ENCODE assay signal across 2 cellular contexts in genomic region chr14:85222344-85222743, GRCh38.
TF ChIP-seq lines count a peak whose summit lies in the region.

No MANE protein-coding gene starts in this region.

TF ChIP-seq in GM23338, 12 proteins besides CTCF, POLR2A, EP300 and RAD21:
- peak; percentile 41; the same call in 1 of the 2 replicates for TF ChIP-seq NANOG (IDR thresholded peaks at IDR 0.05; ENCODE audit: borderline replicate concordance)
- TF ChIP-seq CREB1 (CRISPR knock-in tag; IDR thresholded peaks at IDR 0.05; ENCODE audit: low read depth) = no peak

TF ChIP-seq in H1, 55 proteins besides CTCF, POLR2A, EP300 and RAD21:
- TF ChIP-seq TAF7 (optimal IDR thresholded peaks at IDR 0.05; ENCODE audit: borderline replicate concordance, low read depth, low read length) (no peak), BCL11A (IDR thresholded peaks at IDR 0.05; ENCODE audit: low read depth in 2 of 2, low read length in 2 of 2) (no peak), SAP30 (IDR thresholded peaks at IDR 0.05; ENCODE audit: insufficient read depth, insufficient replicate concordance, low read length) (no peak), SUZ12 (IDR thresholded peaks at IDR 0.05; ENCODE audit: low read length) (no peak), MAFK (IDR thresholded peaks at IDR 0.05; ENCODE audit: low read depth, low read length) (no peak), RXRA (IDR thresholded peaks at IDR 0.05; ENCODE audit: insufficient read depth, low read depth, low read length) (no peak), TCF12 (IDR thresholded peaks at IDR 0.05; ENCODE audit: low read depth, low read length) (no peak), CHD1 (IDR thresholded peaks at IDR 0.05; ENCODE audit: low read depth, low read length) (no peak), GABPA (IDR thresholded peaks at IDR 0.05; ENCODE audit: borderline replicate concordance, insufficient read depth, low read length) (no peak), CREB1 (IDR thresholded peaks at IDR 0.05) (no peak), CHD7 (IDR thresholded peaks at IDR 0.05; ENCODE audit: insufficient replicate concordance, low read length) (no peak)
